Comparison of ENCODE assay signal across 17 cellular contexts in genomic region chr14:23573384-23573783, GRCh38. TPM values are rescaled to one million over a fixed set of nuclear protein-coding genes. Genes with fewer than 3 reads are reported as not detected.
DNase-seq lines count a peak whose midpoint lies in the region; ATAC-seq and TF ChIP-seq lines count a peak whose summit lies in the region.
"Had no signal": no experiment of that assay in that cellular context is flagged by ENCODE, and none has a peak within 500 bp of the region (broad histone marks: within the 10 kb centered on the region; RNA-seq: fewer than 3 reads in every experiment).

No MANE protein-coding gene starts in this region.

- TF ChIP-seq POLR2A in stomach (IDR thresholded peaks at IDR 0.05) = no peak

- intact Hi-C loops in activated CD8-positive, alpha-beta T cell treated with anti-CD3 and anti-CD28 coated beads for 36 hours (cut with micrococcal nuclease) = no loop called here
- intact Hi-C loops in dorsolateral prefrontal cortex (cut with DNase I) = no loop called here
- intact Hi-C loops in stomach (cut with DNase I; ENCODE audit: low total_unique reads) = no loop called here
- intact Hi-C loops in left colon (cut with DNase I, micrococcal nuclease) = no loop called here

- no peaks in the 10 kb centered on the region for H3K9me3 Mint-ChIP-seq in activated CD8-positive, alpha-beta T cell treated with anti-CD3 and anti-CD28 coated beads, Interleukin-2, amount 10 ng/mL, durations not matched to agents 7 days and 5 days (ENCODE audit: insufficient read depth)
- H3K9me3 Mint-ChIP-seq in activated CD8-positive, alpha-beta T cell treated with anti-CD3 and anti-CD28 coated beads for 36 hours = no peaks in the 10 kb centered on the region

- peak; percentile 14 for DNase-seq in activated CD8-positive, alpha-beta T cell treated with anti-CD3 and anti-CD28 coated beads, Interleukin-2, amount 10 ng/mL, durations not matched to agents 7 days and 5 days
- no peak for DNase-seq in activated CD8-positive, alpha-beta T cell treated with anti-CD3 and anti-CD28 coated beads for 36 hours
- DNase-seq in NCI-H2196 treated with DMSO at 0.1 percent for 48 hours (lab: John Stamatoyannopoulos, UW; ENCODE audit: unreplicated experiment) (peak; percentile 80), dorsolateral prefrontal cortex (peak in 7 of 10 donors; percentile 51 to 89 (median 75)), stomach (peak; percentile 27), left colon (no peak), foreskin keratinocyte (no peak)
- DNase-seq in central memory CD4-positive, alpha-beta T cell = no peak
- DNase-seq: activated T-cell treated with anti-CD3 and anti-CD28 coated beads, Interleukin-2, amount 50 U/mL, for 48 hours; amniotic stem cell; NCI-H226; T-helper 1 cell had no signal

- peaks cover 41% of the 10 kb centered on the region for H3K27me3 Mint-ChIP-seq in activated CD8-positive, alpha-beta T cell treated with anti-CD3 and anti-CD28 coated beads, Interleukin-2, amount 10 ng/mL, durations not matched to agents 7 days and 5 days (ENCODE audit: low read depth)
- H3K27me3 Mint-ChIP-seq in activated CD8-positive, alpha-beta T cell treated with anti-CD3 and anti-CD28 coated beads for 36 hours = peaks cover 34% of the 10 kb centered on the region

- no peak for ATAC-seq in activated CD8-positive, alpha-beta T cell treated with anti-CD3 and anti-CD28 coated beads, Interleukin-2, amount 10 ng/mL, durations not matched to agents 7 days and 5 days
- no peak for ATAC-seq in activated CD8-positive, alpha-beta T cell treated with anti-CD3 and anti-CD28 coated beads for 36 hours
- ATAC-seq in left colon (no peak), foreskin keratinocyte (no peak)
- ATAC-seq: A549; activated CD4-positive, CD25-positive, alpha-beta regulatory T cell treated with anti-CD3 and anti-CD28 coated beads, Interleukin-2, amount 50 U/mL, for 24 hours had no signal

- no peak overlapping the region for H3K4me3 Mint-ChIP-seq in activated CD8-positive, alpha-beta T cell treated with anti-CD3 and anti-CD28 coated beads, Interleukin-2, amount 10 ng/mL, durations not matched to agents 7 days and 5 days
- no peak overlapping the region for H3K4me3 Mint-ChIP-seq in activated CD8-positive, alpha-beta T cell treated with anti-CD3 and anti-CD28 coated beads for 36 hours

- H3K27me3 ChIP-seq in dorsolateral prefrontal cortex = peaks cover 0 to 35% (median 16%) of the 10 kb centered on the region in 45 donors
- peaks cover 29 to 75% (median 34%) of the 10 kb centered on the region in 3 donors for H3K27me3 ChIP-seq in stomach
- H3K27me3 ChIP-seq in foreskin keratinocyte = peaks cover 50% of the 10 kb centered on the region

- H3K36me3 Mint-ChIP-seq in activated CD8-positive, alpha-beta T cell treated with anti-CD3 and anti-CD28 coated beads, Interleukin-2, amount 10 ng/mL, durations not matched to agents 7 days and 5 days (ENCODE audit: low read depth) = no peaks in the 10 kb centered on the region
- H3K36me3 Mint-ChIP-seq in activated CD8-positive, alpha-beta T cell treated with anti-CD3 and anti-CD28 coated beads for 36 hours (ENCODE audit: low read depth) = no peaks in the 10 kb centered on the region

- H3K4me3 ChIP-seq in dorsolateral prefrontal cortex (peak overlapping the region in 4 of 59 donors; percentile 1 to 71 (median 48)), stomach (no peak overlapping the region)
- H3K4me3 ChIP-seq: A549 had no signal

- no peak for TF ChIP-seq EP300 in stomach (IDR thresholded peaks at IDR 0.05)

- H3K27ac Mint-ChIP-seq in activated CD8-positive, alpha-beta T cell treated with anti-CD3 and anti-CD28 coated beads, Interleukin-2, amount 10 ng/mL, durations not matched to agents 7 days and 5 days = no peak overlapping the region
- no peak overlapping the region for H3K27ac Mint-ChIP-seq in activated CD8-positive, alpha-beta T cell treated with anti-CD3 and anti-CD28 coated beads for 36 hours

- CTCF ChIA-PET in activated CD8-positive, alpha-beta T cell treated with anti-CD3 and anti-CD28 coated beads, Interleukin-2, amount 10 ng/mL, durations not matched to agents 7 days and 5 days (lab: Charles Lee) = interaction anchor here (1.3 kb wide), 2 partner anchors 14 to 15 kb away, joined by 6 to 8 read pairs; no protein-coding TSS in a partner anchor
- CTCF ChIA-PET in activated CD8-positive, alpha-beta T cell treated with anti-CD3 and anti-CD28 coated beads for 36 hours (lab: Charles Lee) = interaction anchor here (1.0 to 5.5 kb wide), 2 partner anchors 14 to 16 kb away, joined by 4 to 20 read pairs; no protein-coding TSS in a partner anchor

- H3K36me3 ChIP-seq in stomach = no peaks in the 10 kb centered on the region
- H3K36me3 ChIP-seq: neutrophil had no signal

- no peaks in the 10 kb centered on the region for H3K9me3 ChIP-seq in stomach
- H3K9me3 ChIP-seq: A549, neutrophil had no signal

- H3K27ac ChIP-seq in dorsolateral prefrontal cortex = peak overlapping the region in 47 of 59 donors; percentile 5 to 91 (median 65)
- H3K27ac ChIP-seq in stomach = no peak overlapping the region
- H3K27ac ChIP-seq in foreskin keratinocyte = no peak overlapping the region
- H3K27ac ChIP-seq: A549, neutrophil had no signal

- WGBS in stomach, 5 donors = 70 to 79% (median 77%) methylated on average over 3 of the region's 3 CpGs

- peaks cover 23 to 40% (median 29%) of the 10 kb centered on the region in 4 donors for H3K4me1 ChIP-seq in stomach
- H3K4me1 ChIP-seq in foreskin keratinocyte = no peaks in the 10 kb centered on the region

- POLR2A ChIA-PET in activated CD8-positive, alpha-beta T cell treated with anti-CD3 and anti-CD28 coated beads, Interleukin-2, amount 10 ng/mL, durations not matched to agents 7 days and 5 days (lab: Charles Lee) = no interaction called here
- POLR2A ChIA-PET in activated CD8-positive, alpha-beta T cell treated with anti-CD3 and anti-CD28 coated beads for 36 hours (lab: Charles Lee) = no interaction called here

- TF ChIP-seq CTCF in activated CD8-positive, alpha-beta T cell treated with anti-CD3 and anti-CD28 coated beads for 36 hours (IDR thresholded peaks at IDR 0.05) = no peak
- TF ChIP-seq CTCF in dorsolateral prefrontal cortex (IDR thresholded peaks at IDR 0.05 in 54 of 56, conservative IDR thresholded peaks at IDR 0.05 in 2 of 56; ENCODE audit: low read depth in 1 of 56, partially characterized antibody in 56 of 56) (no peak), stomach (IDR thresholded peaks at IDR 0.05) (no peak), foreskin keratinocyte (conservative IDR thresholded peaks at IDR 0.05) (no peak)

- peaks cover 36% of the 10 kb centered on the region for H3K4me1 Mint-ChIP-seq in activated CD8-positive, alpha-beta T cell treated with anti-CD3 and anti-CD28 coated beads, Interleukin-2, amount 10 ng/mL, durations not matched to agents 7 days and 5 days (ENCODE audit: low read depth)
- H3K4me1 Mint-ChIP-seq in activated CD8-positive, alpha-beta T cell treated with anti-CD3 and anti-CD28 coated beads for 36 hours (ENCODE audit: low read depth) = peaks cover 15% of the 10 kb centered on the region

RNA-seq across cellular contexts. Expression of gene JPH4, which starts 5.2 kb away (rescaled TPM):
- not detected for total RNA-seq in activated CD8-positive, alpha-beta T cell treated with anti-CD3 and anti-CD28 coated beads, Interleukin-2, amount 10 ng/mL, durations not matched to agents 7 days and 5 days
- under 1 TPM; 0.25 to 0.51 TPM for total RNA-seq in activated CD8-positive, alpha-beta T cell treated with anti-CD3 and anti-CD28 coated beads for 36 hours
- 100 to 1,000 TPM in 119 of 120 experiments, 10 to 100 TPM in 1; 61.3 to 302 (median 213) TPM for total RNA-seq in dorsolateral prefrontal cortex
- 1 to 10 TPM in 1 of 5 donors, under 1 TPM in 2, not detected in 2; 0.43 to 1.1 (median 0.58) TPM for total RNA-seq in stomach
- polyA plus RNA-seq in stomach = under 1 TPM; 0.15 to 0.50 (median 0.30) TPM
- under 1 TPM; 0.21 to 0.84 TPM for total RNA-seq in left colon
- not detected in 2 replicates for total RNA-seq in foreskin keratinocyte
- polyA plus RNA-seq in foreskin keratinocyte = 0.02 TPM in 1 of 2 replicates, not detected in the other
- total RNA-seq: LHCN-M2, lung microvascular endothelial cell had no signal

RNA-seq across cellular contexts. Expression of gene AP1G2, which starts 5.8 kb away (rescaled TPM):
- total RNA-seq in activated CD8-positive, alpha-beta T cell treated with anti-CD3 and anti-CD28 coated beads, Interleukin-2, amount 10 ng/mL, durations not matched to agents 7 days and 5 days = 100 to 1,000 TPM; 267 to 276 TPM
- total RNA-seq in activated CD8-positive, alpha-beta T cell treated with anti-CD3 and anti-CD28 coated beads for 36 hours = 100 to 1,000 TPM; 146 to 155 TPM
- 100 to 1,000 TPM in 99 of 120 experiments, 10 to 100 TPM in 21; 48.8 to 291 (median 147) TPM for total RNA-seq in dorsolateral prefrontal cortex
- total RNA-seq in stomach = 100 to 1,000 TPM in 4 of 5 donors, 10 to 100 TPM in 1; 39.1 to 531 (median 212) TPM
- polyA plus RNA-seq in stomach = 100 to 1,000 TPM in 2 of 3 donors, 10 to 100 TPM in 1; 85.9 to 214 (median 113) TPM
- total RNA-seq in left colon = 100 to 1,000 TPM; 159 to 174 TPM
- total RNA-seq in foreskin keratinocyte = 79.0 and 80.6 TPM in 2 replicates
- 89.8 and 91.1 TPM in 2 replicates for polyA plus RNA-seq in foreskin keratinocyte

RNA-seq across cellular contexts. Expression of gene THTPA, which starts 17.3 kb away (rescaled TPM):
- total RNA-seq in activated CD8-positive, alpha-beta T cell treated with anti-CD3 and anti-CD28 coated beads, Interleukin-2, amount 10 ng/mL, durations not matched to agents 7 days and 5 days = 1 to 10 TPM; 7.3 to 9.8 TPM
- total RNA-seq in activated CD8-positive, alpha-beta T cell treated with anti-CD3 and anti-CD28 coated beads for 36 hours = 1 to 10 TPM; 5.1 to 7.6 TPM
- total RNA-seq in dorsolateral prefrontal cortex (10 to 100 TPM; 20.2 to 54.1 (median 34.9) TPM), stomach (100 to 1,000 TPM in 1 of 5 donors, 10 to 100 TPM in 3, 1 to 10 TPM in 1; 8.5 to 170 (median 20.6) TPM), left colon (10 to 100 TPM; 15.7 to 16.6 TPM), foreskin keratinocyte (4.0 and 6.0 TPM in 2 replicates)
- polyA plus RNA-seq in stomach (10 to 100 TPM in 2 of 3 donors, 1 to 10 TPM in 1; 8.6 to 16.7 (median 15.9) TPM), foreskin keratinocyte (6.5 and 7.5 TPM in 2 replicates)

RNA-seq across cellular contexts. Expression of gene ZFHX2, which starts 21.8 kb away (rescaled TPM):
- 1 to 10 TPM in 1 of 2 experiments, under 1 TPM in 1; 0.90 to 1.5 TPM for total RNA-seq in activated CD8-positive, alpha-beta T cell treated with anti-CD3 and anti-CD28 coated beads, Interleukin-2, amount 10 ng/mL, durations not matched to agents 7 days and 5 days
- total RNA-seq in activated CD8-positive, alpha-beta T cell treated with anti-CD3 and anti-CD28 coated beads for 36 hours = 1 to 10 TPM in 1 of 2 experiments, under 1 TPM in 1; 0.78 to 1.0 TPM
- total RNA-seq in dorsolateral prefrontal cortex (10 to 100 TPM; 11.8 to 39.5 (median 21.5) TPM), stomach (1 to 10 TPM in 1 of 5 donors, under 1 TPM in 4; under 0.01 to 2.9 (median 0.43) TPM), left colon (1 to 10 TPM in 1 of 2 donors, under 1 TPM in 1; 0.49 to 1.9 TPM), foreskin keratinocyte (0.32 and 0.44 TPM in 2 replicates)
- polyA plus RNA-seq in stomach (1 to 10 TPM in 1 of 3 donors, under 1 TPM in 1, not detected in 1; 0.68 to 1.1 TPM), foreskin keratinocyte (0.33 and 0.76 TPM in 2 replicates)

Comparison
In these comparisons a context has a peak if more than half of its experiments do, and no peak if none do; other contexts are left out.
1. DNase-seq: peak in activated CD8-positive, alpha-beta T cell treated with anti-CD3 and anti-CD28 coated beads, Interleukin-2, amount 10 ng/mL, durations not matched to agents 7 days and 5 days (single experiment), NCI-H2196 treated with DMSO at 0.1 percent for 48 hours (single experiment), dorsolateral prefrontal cortex (7 of 10) and stomach (single experiment); none in activated CD8-positive, alpha-beta T cell treated with anti-CD3 and anti-CD28 coated beads for 36 hours (single experiment), left colon (0 of 2), central memory CD4-positive, alpha-beta T cell (single experiment) and foreskin keratinocyte (0 of 2).
2. H3K27ac ChIP-seq: peak in dorsolateral prefrontal cortex (47 of 59); none in stomach (0 of 5) and foreskin keratinocyte (single experiment).
3. RNA of gene JPH4, which starts 5.2 kb away (total RNA-seq): 61.3 to 302 TPM in dorsolateral prefrontal cortex; 0.21 to 0.84 TPM in left colon, 0.25 to 0.51 TPM in activated CD8-positive, alpha-beta T cell treated with anti-CD3 and anti-CD28 coated beads for 36 hours, 0.43 to 1.1 TPM in stomach, not detected in activated CD8-positive, alpha-beta T cell treated with anti-CD3 and anti-CD28 coated beads, Interleukin-2, amount 10 ng/mL, durations not matched to agents 7 days and 5 days and not detected in foreskin keratinocyte; every median in the first group is over 10 times any median in the second.